In genomic region chr11:66044757-66045156, GRCh38 we compare ENCODE assay signal across 8 cellular contexts. TPM values are rescaled to one million over a fixed set of nuclear protein-coding genes. Genes with fewer than 3 reads are reported as not detected.
A peak's percentile ranks its signal among the peaks of the same experiment; 100 is the strongest.
DNase-seq lines count a peak whose midpoint lies in the region; ATAC-seq and TF ChIP-seq lines count a peak whose summit lies in the region.
"Had no signal": no experiment of that assay in that cellular context is flagged by ENCODE, and none has a peak within 500 bp of the region (broad histone marks: within the 10 kb centered on the region; RNA-seq: fewer than 3 reads in every experiment).

No MANE protein-coding gene starts in this region.

- no peak for TF ChIP-seq CTCF in GM23338 (conservative IDR thresholded peaks at IDR 0.05; ENCODE audit: low read depth in 2 of 2)
- no peak for TF ChIP-seq CTCF in activated CD8-positive, alpha-beta T cell treated with anti-CD3 and anti-CD28 coated beads for 36 hours (IDR thresholded peaks at IDR 0.05)
- no peak for TF ChIP-seq CTCF in WTC11 (IDR thresholded peaks at IDR 0.05)

- no peak overlapping the region for H2AFZ ChIP-seq in GM23338

- no peak overlapping the region for H3K4me3 ChIP-seq in CD8-positive, alpha-beta memory T cell (ENCODE audit: low read length)
- no peak overlapping the region for H3K4me3 ChIP-seq in GM23338

- peaks cover 13% of the 10 kb centered on the region for H3K4me1 ChIP-seq in CD8-positive, alpha-beta memory T cell (ENCODE audit: insufficient read depth, low read length)
- H3K4me1 ChIP-seq in GM23338 (ENCODE audit: insufficient read depth): peaks cover 7% of the 10 kb centered on the region; the same call in 1 of the 2 replicates

- DNase-seq in CD8-positive, alpha-beta memory T cell: peak in 2 of 5 donors; percentile 15 to 21
- DNase-seq in GM23338 (ENCODE audit: low spot score) (no peak), WTC11 (ENCODE audit: low spot score) (no peak)
- DNase-seq in activated CD8-positive, alpha-beta T cell treated with anti-CD3 and anti-CD28 coated beads for 36 hours: peak; percentile 36
- DNase-seq in natural killer cell treated with Interleukin-12 subunit alpha and Interleukin-12 subunit beta and Interleukin-15 and Interleukin-18, amount 100 ng/mL, for 72 hours (ENCODE audit: low spot score): no peak

- no peaks in the 10 kb centered on the region for H3K9me3 ChIP-seq in CD8-positive, alpha-beta memory T cell (ENCODE audit: low read length)

- no peaks in the 10 kb centered on the region for H3K27me3 ChIP-seq in CD8-positive, alpha-beta memory T cell (ENCODE audit: insufficient read depth, low read length, poor library complexity, severe bottlenecking)
- no peaks in the 10 kb centered on the region for H3K27me3 ChIP-seq in GM23338 (ENCODE audit: insufficient read depth)

- ATAC-seq in GM23338: no peak
- ATAC-seq in activated CD8-positive, alpha-beta T cell treated with anti-CD3 and anti-CD28 coated beads for 36 hours: peak; percentile 60
- ATAC-seq in natural killer cell treated with Interleukin-12 subunit alpha and Interleukin-12 subunit beta and Interleukin-15 and Interleukin-18, amount 100 ng/mL, for 72 hours: peak; percentile 55 to 73
- ATAC-seq in WTC11: no peak
- ATAC-seq in GM18498 (IDR thresholded peaks at IDR 0.05; ENCODE audit: unreplicated experiment): no peak
- no peak for ATAC-seq in HG02642 (IDR thresholded peaks at IDR 0.05; ENCODE audit: poor library complexity, unreplicated experiment)

- peaks cover 8% of the 10 kb centered on the region; the same call in 1 of the 2 replicates for H3F3A ChIP-seq in GM23338 (replicated peaks; ENCODE audit: low read depth)

- no peak overlapping the region for H3K27ac ChIP-seq in CD8-positive, alpha-beta memory T cell (ENCODE audit: low read depth, low read length)
- H3K27ac ChIP-seq in GM23338 (ENCODE audit: low read depth): no peak overlapping the region

- 0 out of 2 replicates have a peak, but pooled peaks cover 4% of the 10 kb centered on the region for H3K79me2 ChIP-seq in GM23338 (replicated peaks; ENCODE audit: insufficient read depth)

- no peaks in the 10 kb centered on the region for H3K36me3 Mint-ChIP-seq in CD8-positive, alpha-beta memory T cell
- H3K36me3 Mint-ChIP-seq in GM23338 (ENCODE audit: low read depth) (peaks cover 24% of the 10 kb centered on the region), WTC11 (peaks cover 33% of the 10 kb centered on the region)
- no peaks in the 10 kb centered on the region for H3K36me3 Mint-ChIP-seq in activated CD8-positive, alpha-beta T cell treated with anti-CD3 and anti-CD28 coated beads for 36 hours (ENCODE audit: low read depth)
- no peaks in the 10 kb centered on the region for H3K36me3 Mint-ChIP-seq in natural killer cell treated with Interleukin-12 subunit alpha and Interleukin-12 subunit beta and Interleukin-15 and Interleukin-18, amount 100 ng/mL, for 72 hours

- peaks cover 4 to 9% of the 10 kb centered on the region in 2 donors for H3K27me3 Mint-ChIP-seq in CD8-positive, alpha-beta memory T cell
- H3K27me3 Mint-ChIP-seq in GM23338 (ENCODE audit: insufficient read depth, low read depth, poor library complexity) (peaks cover 6% of the 10 kb centered on the region), WTC11 (ENCODE audit: low read depth) (no peaks in the 10 kb centered on the region)
- H3K27me3 Mint-ChIP-seq in activated CD8-positive, alpha-beta T cell treated with anti-CD3 and anti-CD28 coated beads for 36 hours: peaks cover 7% of the 10 kb centered on the region
- peaks cover 0 to 8% of the 10 kb centered on the region in 2 donors for H3K27me3 Mint-ChIP-seq in natural killer cell treated with Interleukin-12 subunit alpha and Interleukin-12 subunit beta and Interleukin-15 and Interleukin-18, amount 100 ng/mL, for 72 hours

- no peaks in the 10 kb centered on the region; the same call in none of the 2 replicates for H4K20me1 ChIP-seq in GM23338 (replicated peaks; ENCODE audit: insufficient read depth)

- no peaks in the 10 kb centered on the region for H3K9me3 Mint-ChIP-seq in CD8-positive, alpha-beta memory T cell
- H3K9me3 Mint-ChIP-seq in GM23338 (no peaks in the 10 kb centered on the region; the same call in 2 of the 3 replicates), WTC11 (no peaks in the 10 kb centered on the region)
- H3K9me3 Mint-ChIP-seq in activated CD8-positive, alpha-beta T cell treated with anti-CD3 and anti-CD28 coated beads for 36 hours: no peaks in the 10 kb centered on the region
- no peaks in the 10 kb centered on the region for H3K9me3 Mint-ChIP-seq in natural killer cell treated with Interleukin-12 subunit alpha and Interleukin-12 subunit beta and Interleukin-15 and Interleukin-18, amount 100 ng/mL, for 72 hours

- H3K4me1 Mint-ChIP-seq in CD8-positive, alpha-beta memory T cell: peaks cover 10 to 18% (median 14%) of the 10 kb centered on the region in 3 donors
- H3K4me1 Mint-ChIP-seq in GM23338 (peaks cover 30% of the 10 kb centered on the region), WTC11 (peaks cover 24% of the 10 kb centered on the region)
- H3K4me1 Mint-ChIP-seq in activated CD8-positive, alpha-beta T cell treated with anti-CD3 and anti-CD28 coated beads for 36 hours (ENCODE audit: low read depth): peaks cover 20% of the 10 kb centered on the region
- H3K4me1 Mint-ChIP-seq in natural killer cell treated with Interleukin-12 subunit alpha and Interleukin-12 subunit beta and Interleukin-15 and Interleukin-18, amount 100 ng/mL, for 72 hours (ENCODE audit: low read depth in 2 of 2): peaks cover 10 to 16% of the 10 kb centered on the region in 2 donors

- peak overlapping the region in 4 of 8 donors; percentile 55 to 68 (median 56) for H3K27ac Mint-ChIP-seq in CD8-positive, alpha-beta memory T cell
- H3K27ac Mint-ChIP-seq in GM23338 (peak overlapping the region; percentile 76; the same call in 1 of the 2 replicates), WTC11 (no peak overlapping the region; the same call in 1 of the 2 replicates)
- H3K27ac Mint-ChIP-seq in activated CD8-positive, alpha-beta T cell treated with anti-CD3 and anti-CD28 coated beads for 36 hours: peak overlapping the region; percentile 69
- peak overlapping the region in 1 of 2 donors; percentile 49 for H3K27ac Mint-ChIP-seq in natural killer cell treated with Interleukin-12 subunit alpha and Interleukin-12 subunit beta and Interleukin-15 and Interleukin-18, amount 100 ng/mL, for 72 hours

- peak overlapping the region in 6 of 7 donors; percentile 16 to 75 (median 46) for H3K4me3 Mint-ChIP-seq in CD8-positive, alpha-beta memory T cell
- no peak overlapping the region; the same call in 2 of the 3 replicates for H3K4me3 Mint-ChIP-seq in GM23338
- H3K4me3 Mint-ChIP-seq in activated CD8-positive, alpha-beta T cell treated with anti-CD3 and anti-CD28 coated beads for 36 hours: no peak overlapping the region
- H3K4me3 Mint-ChIP-seq in natural killer cell treated with Interleukin-12 subunit alpha and Interleukin-12 subunit beta and Interleukin-15 and Interleukin-18, amount 100 ng/mL, for 72 hours: peak overlapping the region; percentile 71
- no peak overlapping the region for H3K4me3 Mint-ChIP-seq in WTC11

- H3K36me3 ChIP-seq in CD8-positive, alpha-beta memory T cell (ENCODE audit: insufficient read depth, low read length): no peaks in the 10 kb centered on the region
- no peaks in the 10 kb centered on the region for H3K36me3 ChIP-seq in GM23338 (ENCODE audit: insufficient read depth)

- no peaks in the 10 kb centered on the region for H3K9me2 ChIP-seq in GM23338 (ENCODE audit: insufficient read depth)

- CTCF ChIA-PET in CD8-positive, alpha-beta memory T cell (lab: Charles Lee): interaction anchor here (0.6 to 3.9 kb wide), 23 partner anchors 9 to 333 kb away, joined by 3 to 27 read pairs (median 4); partner anchors contain the start of genes CCDC85B, CFL1, FIBP and KAT5
- CTCF ChIA-PET in activated CD8-positive, alpha-beta T cell treated with anti-CD3 and anti-CD28 coated beads for 36 hours (lab: Charles Lee): interaction anchor here (0.7 to 5.9 kb wide), 47 partner anchors 9 to 349 kb away, joined by 3 to 60 read pairs (median 4); partner anchors contain the start of genes CATSPER1, CCDC85B, CST6 and FIBP
- CTCF ChIA-PET in WTC11 (lab: Charles Lee): interaction anchor here (0.5 to 3.3 kb wide), 52 partner anchors 9 to 536 kb away, joined by 3 to 48 read pairs (median 4); partner anchors contain the start of genes BANF1, CCDC85B, CFL1 and CST6

- POLR2A ChIA-PET in CD8-positive, alpha-beta memory T cell (lab: Charles Lee): interaction anchor here (0.9 kb wide), 1 partner anchor 8 kb away, joined by 3 read pairs; no protein-coding TSS in a partner anchor
- POLR2A ChIA-PET in activated CD8-positive, alpha-beta T cell treated with anti-CD3 and anti-CD28 coated beads for 36 hours (lab: Charles Lee): interaction anchor here (1.0 kb wide), 1 partner anchor 33 kb away, joined by 3 read pairs; the partner anchor contains the start of gene CST6
- POLR2A ChIA-PET in WTC11 (lab: Charles Lee): no interaction called here

- intact Hi-C loops in activated CD8-positive, alpha-beta T cell treated with anti-CD3 and anti-CD28 coated beads for 36 hours (cut with micrococcal nuclease): no loop called here

- no peak overlapping the region for H3K4me2 ChIP-seq in GM23338

RNA-seq across cellular contexts. Expression of gene GAL3ST3, which starts 4.2 kb away (rescaled TPM):
- total RNA-seq in CD8-positive, alpha-beta memory T cell: not detected
- not detected for polyA plus RNA-seq in CD8-positive, alpha-beta memory T cell
- 48.0 and 63.4 TPM in 2 replicates for total RNA-seq in GM23338 (2014; rRNA removed; shearing (Covaris generic))
- polyA plus RNA-seq in GM23338 (2016; fragmentation: Nextera tagmentation; extraction: Ambion mirVana): 12.7 and 15.6 TPM in 2 replicates
- total RNA-seq in activated CD8-positive, alpha-beta T cell treated with anti-CD3 and anti-CD28 coated beads for 36 hours: 1 to 10 TPM in 1 of 2 experiments, under 1 TPM in 1; 0.51 to 1.0 TPM
- total RNA-seq in natural killer cell treated with Interleukin-12 subunit alpha and Interleukin-12 subunit beta and Interleukin-15 and Interleukin-18, amount 100 ng/mL, for 72 hours: not detected
- 21.3 to 22.6 TPM (median 21.6 TPM) in 3 replicates for total RNA-seq in WTC11 (2021)
- polyA plus RNA-seq: keratinocyte had no signal

RNA-seq across cellular contexts. Expression of gene SF3B2, which starts 7.4 kb away (rescaled TPM):
- 100 to 1,000 TPM; 261 to 274 TPM for total RNA-seq in CD8-positive, alpha-beta memory T cell
- polyA plus RNA-seq in CD8-positive, alpha-beta memory T cell: 134 TPM
- total RNA-seq in GM23338 (2014; rRNA removed; shearing (Covaris generic)): 173 and 180 TPM in 2 replicates
- polyA plus RNA-seq in GM23338 (2016; fragmentation: Nextera tagmentation; extraction: Ambion mirVana): 173 and 191 TPM in 2 replicates
- total RNA-seq in activated CD8-positive, alpha-beta T cell treated with anti-CD3 and anti-CD28 coated beads for 36 hours: 100 to 1,000 TPM; 255 to 278 TPM
- 100 to 1,000 TPM; 227 to 286 TPM for total RNA-seq in natural killer cell treated with Interleukin-12 subunit alpha and Interleukin-12 subunit beta and Interleukin-15 and Interleukin-18, amount 100 ng/mL, for 72 hours
- 235 to 295 TPM (median 251 TPM) in 3 replicates for total RNA-seq in WTC11 (2021)

RNA-seq across cellular contexts. Expression of gene CATSPER1, which starts 18.5 kb away (rescaled TPM):
- not detected for total RNA-seq in CD8-positive, alpha-beta memory T cell
- not detected for polyA plus RNA-seq in CD8-positive, alpha-beta memory T cell
- not detected in 2 replicates for total RNA-seq in GM23338 (2014; rRNA removed; shearing (Covaris generic))
- not detected in 2 replicates for polyA plus RNA-seq in GM23338 (2016; fragmentation: Nextera tagmentation; extraction: Ambion mirVana)
- total RNA-seq in activated CD8-positive, alpha-beta T cell treated with anti-CD3 and anti-CD28 coated beads for 36 hours: not detected
- 1 to 10 TPM; 1.5 to 8.8 TPM for total RNA-seq in natural killer cell treated with Interleukin-12 subunit alpha and Interleukin-12 subunit beta and Interleukin-15 and Interleukin-18, amount 100 ng/mL, for 72 hours
- not detected in 3 replicates for total RNA-seq in WTC11 (2021)
- polyA plus RNA-seq: keratinocyte had no signal

RNA-seq across cellular contexts. Expression of gene PACS1, which starts 25.3 kb away (rescaled TPM):
- total RNA-seq in CD8-positive, alpha-beta memory T cell: 10 to 100 TPM; 73.3 to 77.4 TPM
- polyA plus RNA-seq in CD8-positive, alpha-beta memory T cell: 86.1 TPM
- total RNA-seq in GM23338 (2014; rRNA removed; shearing (Covaris generic)): 23.7 and 37.5 TPM in 2 replicates
- polyA plus RNA-seq in GM23338 (2016; fragmentation: Nextera tagmentation; extraction: Ambion mirVana): 8.0 and 8.8 TPM in 2 replicates
- total RNA-seq in activated CD8-positive, alpha-beta T cell treated with anti-CD3 and anti-CD28 coated beads for 36 hours: 10 to 100 TPM; 76.3 to 78.3 TPM
- 10 to 100 TPM; 64.3 to 73.3 TPM for total RNA-seq in natural killer cell treated with Interleukin-12 subunit alpha and Interleukin-12 subunit beta and Interleukin-15 and Interleukin-18, amount 100 ng/mL, for 72 hours
- 30.1 to 34.8 TPM (median 30.9 TPM) in 3 replicates for total RNA-seq in WTC11 (2021)

RNA-seq across cellular contexts. Expression of gene CST6, which starts 32.9 kb away (rescaled TPM):
- total RNA-seq in CD8-positive, alpha-beta memory T cell: not detected
- polyA plus RNA-seq in CD8-positive, alpha-beta memory T cell: not detected
- 4.2 and 5.9 TPM in 2 replicates for total RNA-seq in GM23338 (2014; rRNA removed; shearing (Covaris generic))
- polyA plus RNA-seq in GM23338 (2016; fragmentation: Nextera tagmentation; extraction: Ambion mirVana): 8.3 and 9.9 TPM in 2 replicates
- under 1 TPM in 1 of 2 experiments, not detected in 1; 0.50 TPM for total RNA-seq in activated CD8-positive, alpha-beta T cell treated with anti-CD3 and anti-CD28 coated beads for 36 hours
- under 1 TPM in 1 of 2 donors, not detected in 1; 0.52 TPM for total RNA-seq in natural killer cell treated with Interleukin-12 subunit alpha and Interleukin-12 subunit beta and Interleukin-15 and Interleukin-18, amount 100 ng/mL, for 72 hours
- total RNA-seq in WTC11 (2021): 0.72 to 2.7 TPM (median 1.9 TPM) in 3 replicates

Comparison
In these comparisons a context has a peak if more than half of its experiments do, and no peak if none do; other contexts are left out.
1. H3K4me3 Mint-ChIP-seq: peak in CD8-positive, alpha-beta memory T cell (6 of 7) and natural killer cell treated with Interleukin-12 subunit alpha and Interleukin-12 subunit beta and Interleukin-15 and Interleukin-18, amount 100 ng/mL, for 72 hours (single experiment); none in GM23338 (single experiment), activated CD8-positive, alpha-beta T cell treated with anti-CD3 and anti-CD28 coated beads for 36 hours (single experiment) and WTC11 (single experiment).
2. ATAC-seq: peak in activated CD8-positive, alpha-beta T cell treated with anti-CD3 and anti-CD28 coated beads for 36 hours (single experiment) and natural killer cell treated with Interleukin-12 subunit alpha and Interleukin-12 subunit beta and Interleukin-15 and Interleukin-18, amount 100 ng/mL, for 72 hours (2 of 2); none in GM23338 (single experiment), WTC11 (single experiment), GM18498 (single experiment) and HG02642 (single experiment).
3. RNA of gene GAL3ST3, which starts 4.2 kb away (total RNA-seq): 48.0 to 63.4 TPM in GM23338 and 21.3 to 22.6 TPM in WTC11; 0.51 to 1.0 TPM in activated CD8-positive, alpha-beta T cell treated with anti-CD3 and anti-CD28 coated beads for 36 hours, not detected in CD8-positive, alpha-beta memory T cell and not detected in natural killer cell treated with Interleukin-12 subunit alpha and Interleukin-12 subunit beta and Interleukin-15 and Interleukin-18, amount 100 ng/mL, for 72 hours; every median in the first group is over 10 times any median in the second.